Comparison of ENCODE assay signal across 9 cellular contexts in genomic region chr5:157828949-157829639, GRCh38. TPM values are rescaled to one million over a fixed set of nuclear protein-coding genes. Genes with fewer than 3 reads are reported as not detected.
DNase-seq lines count a peak whose midpoint lies in the region; ATAC-seq and TF ChIP-seq lines count a peak whose summit lies in the region.
"Had no signal": no experiment of that assay in that cellular context is flagged by ENCODE, and none has a peak within 500 bp of the region (broad histone marks: within the 10 kb centered on the region; RNA-seq: fewer than 3 reads in every experiment).

No MANE protein-coding gene starts in this region.

- H3K4me1 ChIP-seq in KMS-11 (ENCODE audit: low read depth, poor library complexity, severe bottlenecking) (peaks cover 83% of the 10 kb centered on the region), trophoblast cell (ENCODE audit: control insufficient read depth in 1 of 2, insufficient read depth in 2 of 2, low read length in 2 of 2) (peaks cover 0 to 4% of the 10 kb centered on the region in 2 experiments)

- peaks cover 4% of the 10 kb centered on the region; the same call in 1 of the 2 replicates for H4K20me1 ChIP-seq in KMS-11 (ENCODE audit: insufficient read depth)

- H3K27me3 ChIP-seq in KMS-11 (ENCODE audit: insufficient read depth, low read depth) (no peaks in the 10 kb centered on the region), trophoblast cell (ENCODE audit: insufficient read depth, low read length) (no peaks in the 10 kb centered on the region)

- DNase-seq in ELF-1 (ENCODE audit: low read depth, low spot score) (peak; percentile 62), choroid plexus epithelial cell (ENCODE audit: low read depth) (peak; percentile 20), trophoblast cell (peak in 1 of 2 donors; percentile 42), head of caudate nucleus (no peak)
- DNase-seq: activated naive CD8-positive, alpha-beta T cell treated with anti-CD3 and anti-CD28 coated beads, Interleukin-2, amount 10 ng/mL, durations not matched to agents 7 days and 5 days had no signal

- no peaks in the 10 kb centered on the region for H3K9me3 ChIP-seq in trophoblast cell (ENCODE audit: insufficient read depth, low read depth, low read length)

- intact Hi-C loops in head of caudate nucleus (cut with DNase I), result no loop called here

- no peak overlapping the region for H3K4me3 ChIP-seq in KMS-11 (IDR thresholded peaks at IDR 0.05; ENCODE audit: insufficient read depth, low read depth, low read length)
- H3K4me3 ChIP-seq in choroid plexus epithelial cell (ENCODE audit: low read depth, low read length), result no peak overlapping the region
- H3K4me3 ChIP-seq in trophoblast cell (ENCODE audit: low read depth, low read length), result no peak overlapping the region
- H3K4me3 ChIP-seq: lung had no signal

- ATAC-seq in GM21526 (IDR thresholded peaks at IDR 0.05; ENCODE audit: low FRiP score, unreplicated experiment), result no peak
- ATAC-seq in esophagus mucosa, result no peak

- H3K4ac ChIP-seq in trophoblast cell (ENCODE audit: low read depth, low read length), result peak overlapping the region; percentile 31

- no peak overlapping the region for H4K91ac ChIP-seq in trophoblast cell (ENCODE audit: low read depth, low read length)

- no peak overlapping the region for H2BK5ac ChIP-seq in trophoblast cell (ENCODE audit: low read depth, low read length, poor library complexity)

- no CpG with 5 or more reads among the region's 4 CpGs for WGBS in trophoblast cell (ENCODE audit: extremely low coverage, insufficient coverage, insufficient read length)

- H4K12ac ChIP-seq in trophoblast cell (ENCODE audit: low read depth, low read length), result no peak overlapping the region

- H3K4me2 ChIP-seq in KMS-11 (peak overlapping the region; percentile 5; the same call in 1 of the 2 replicates), trophoblast cell (ENCODE audit: low read length) (no peak overlapping the region)

- no peak overlapping the region for H3K14ac ChIP-seq in trophoblast cell (ENCODE audit: low read length)

- no peak overlapping the region for H2AK5ac ChIP-seq in trophoblast cell (ENCODE audit: low read length)

- no peak overlapping the region for H4K8ac ChIP-seq in trophoblast cell (ENCODE audit: low read depth, low read length)

- H3K27ac ChIP-seq in KMS-11 (peak overlapping the region; percentile 66), trophoblast cell (ENCODE audit: low read depth, low read length) (peak overlapping the region; percentile 25)

- H3K23ac ChIP-seq in trophoblast cell (ENCODE audit: low read length), result no peak overlapping the region

- H2AFZ ChIP-seq in KMS-11 (ENCODE audit: low read depth) (no peak overlapping the region), trophoblast cell (ENCODE audit: insufficient read depth, low read length, poor library complexity) (no peak overlapping the region)

- TF ChIP-seq CTCF in KMS-11 (conservative IDR thresholded peaks at IDR 0.05; ENCODE audit: low read depth, low read length), result 0 out of 2 replicates have a peak, but pooled peaks have one; percentile 21
- TF ChIP-seq CTCF in choroid plexus epithelial cell (conservative IDR thresholded peaks at IDR 0.05; ENCODE audit: low read depth, low read length), result peak; percentile 50

- H2BK120ac ChIP-seq in trophoblast cell (ENCODE audit: insufficient read depth, low read length, poor library complexity), result no peak overlapping the region

- no peak overlapping the region for H3K18ac ChIP-seq in trophoblast cell (ENCODE audit: low read length)

- no peaks in the 10 kb centered on the region for H3K36me3 ChIP-seq in KMS-11 (ENCODE audit: insufficient read depth)
- H3K36me3 ChIP-seq in trophoblast cell (ENCODE audit: control insufficient read depth in 1 of 2, insufficient read depth in 2 of 2, low read length in 2 of 2), result peaks cover 0 to 5% of the 10 kb centered on the region in 2 experiments

- no peak overlapping the region for H3K9ac ChIP-seq in KMS-11
- H3K9ac ChIP-seq in trophoblast cell (ENCODE audit: low read length), result no peak overlapping the region

- H2BK12ac ChIP-seq in trophoblast cell (ENCODE audit: low read length), result no peak overlapping the region

- no peaks in the 10 kb centered on the region for H3K79me1 ChIP-seq in trophoblast cell (ENCODE audit: low read length)

- peaks cover 73% of the 10 kb centered on the region for H3K79me2 ChIP-seq in KMS-11 (ENCODE audit: insufficient read depth, low read depth)
- H3K79me2 ChIP-seq in trophoblast cell (ENCODE audit: control insufficient read depth, insufficient read depth, low read length, poor library complexity), result peaks cover 3% of the 10 kb centered on the region

RNA-seq across cellular contexts. Expression of gene CLINT1, which starts 29.9 kb away (rescaled TPM):
- 89.3 and 92.0 TPM in 2 replicates for polyA plus RNA-seq in trophoblast cell (2013)
- 102 TPM for total RNA-seq in esophagus mucosa

Comparison
In these comparisons a context has a peak if more than half of its experiments do, and no peak if none do; other contexts are left out.
1. DNase-seq: peak in ELF-1 (single experiment) and choroid plexus epithelial cell (single experiment); none in head of caudate nucleus (0 of 42).